1 cellular context compared by ENCODE assay signal in genomic region chr10:77082601-77083252, GRCh38.
TF ChIP-seq lines count a peak whose summit lies in the region.

No MANE protein-coding gene starts in this region.

TF ChIP-seq in GM23338, 12 proteins besides CTCF, POLR2A, EP300 and RAD21 (continued from another document):
- no peak for TF ChIP-seq REST (IDR thresholded peaks at IDR 0.05; ENCODE audit: unreplicated experiment)
- no peak for TF ChIP-seq ZNF331 (CRISPR knock-in tag; IDR thresholded peaks at IDR 0.05; ENCODE audit: low read depth)
- no peak for TF ChIP-seq JUNB (IDR thresholded peaks at IDR 0.05; ENCODE audit: unreplicated experiment)
- TF ChIP-seq ZNF114 (CRISPR knock-in tag; IDR thresholded peaks at IDR 0.05), result no peak
- TF ChIP-seq EZH2phosphoT487 (IDR thresholded peaks at IDR 0.05; ENCODE audit: unreplicated experiment), result no peak
- TF ChIP-seq NANOG (IDR thresholded peaks at IDR 0.05; ENCODE audit: borderline replicate concordance), result no peak; the same call in 1 of the 2 replicates
